16 cellular contexts compared by ENCODE assay signal in the genomic region with DNA sequence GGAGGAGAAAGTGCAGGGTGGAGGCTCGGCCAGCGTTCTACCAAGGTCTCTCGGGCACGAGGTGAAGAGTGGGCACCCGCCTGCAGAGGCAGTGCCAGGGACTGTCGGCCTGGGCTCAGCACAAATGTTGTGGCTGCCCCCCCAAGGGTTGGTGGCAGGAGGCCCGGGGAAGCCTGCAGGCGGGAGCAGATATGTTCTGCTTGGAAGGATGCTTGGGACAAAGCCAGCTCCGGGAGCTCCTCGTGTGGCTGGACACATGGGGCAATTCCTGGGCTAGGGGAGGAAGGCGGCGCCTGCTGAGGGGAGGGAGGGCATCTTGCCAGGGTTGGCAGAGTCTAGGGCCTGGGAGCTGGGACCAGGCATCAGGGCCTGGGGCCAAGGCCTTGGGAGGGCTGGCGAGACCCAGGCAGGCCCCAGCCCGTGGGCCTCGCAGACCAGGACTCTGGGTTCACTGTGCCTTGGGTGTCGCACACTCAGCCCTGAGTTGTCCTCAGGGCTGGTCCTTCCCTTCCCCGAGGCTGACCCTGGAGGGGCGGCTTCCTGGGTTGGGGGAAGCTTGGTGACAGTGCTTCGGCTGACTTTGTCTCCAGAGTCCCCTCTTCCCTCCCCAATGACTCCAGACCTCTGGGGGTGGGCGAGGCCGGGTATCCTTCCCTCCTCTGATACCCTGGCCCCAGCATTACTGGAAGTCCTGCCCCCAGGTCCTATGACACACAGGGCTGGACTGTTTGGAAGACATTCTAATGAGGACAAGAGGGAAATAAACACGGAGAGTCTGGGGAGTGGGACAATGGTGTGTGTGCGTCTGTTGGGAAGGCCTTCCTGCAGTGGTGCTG. TPM values are rescaled to one million over a fixed set of nuclear protein-coding genes. Genes with fewer than 3 reads are reported as not detected.
DNase-seq lines count a peak whose midpoint lies in the region; ATAC-seq and TF ChIP-seq lines count a peak whose summit lies in the region.
"Had no signal": no experiment of that assay in that cellular context is flagged by ENCODE, and none has a peak within 500 bp of the region (broad histone marks: within the 10 kb centered on the region; RNA-seq: fewer than 3 reads in every experiment).

No MANE protein-coding gene starts in this region.

- peak overlapping the region in 10 of 12 donors; percentile 17 to 84 (median 78) for H3K27ac ChIP-seq in heart left ventricle

- WGBS in heart left ventricle, 4 donors = 49 to 66% (median 59%) methylated on average over 15 to 23 of the region's 23 CpGs

- H3K36me3 ChIP-seq in BE2C = no peaks in the 10 kb centered on the region
- no peaks in the 10 kb centered on the region for H3K36me3 ChIP-seq in heart left ventricle

- H3K27me3 ChIP-seq in BE2C (no peaks in the 10 kb centered on the region), heart left ventricle (no peaks in the 10 kb centered on the region)

- DNase-seq in BE2C (peak; percentile 39), anterior cingulate cortex (lab: John Stamatoyannopoulos, UW) (peak in 55 of 58 donors; percentile 16 to 94 (median 76)), heart left ventricle (peak; percentile 80 to 93 (median 82)), pons (ENCODE audit: low spot score) (peak; percentile 57), NCI-H187 (lab: John Stamatoyannopoulos, UW) (no peak), NCI-H345 treated with DMSO at 0.1 percent for 48 hours (lab: John Stamatoyannopoulos, UW; ENCODE audit: unreplicated experiment) (no peak)
- DNase-seq in stimulated activated naive CD4-positive, alpha-beta T cell (lab: John Stamatoyannopoulos, UW) = no peak
- DNase-seq: activated CD4-positive, alpha-beta memory T cell treated with anti-CD3 and anti-CD28 coated beads for 36 hours; AML-193; effector CD4-positive, alpha-beta T cell; naive thymus-derived CD8-positive, alpha-beta T cell; NCI-H1417; stimulated activated CD4-positive, alpha-beta T cell treated with anti-CD3 and anti-CD28 coated beads, Interleukin-2, amount 100 ng/mL, for 24 hours; T-helper 2 cell had no signal

- ATAC-seq in heart left ventricle = peak; percentile 38 to 74 (median 60)
- ATAC-seq in HG02981 (IDR thresholded peaks at IDR 0.05; ENCODE audit: unreplicated experiment) = no peak
- ATAC-seq: activated naive CD4-positive, alpha-beta T cell treated with anti-CD3 and anti-CD28 coated beads, Interleukin-2, amount 50 U/mL, for 72 hours; naive thymus-derived CD8-positive, alpha-beta T cell had no signal

- no peaks in the 10 kb centered on the region for H3K4me1 ChIP-seq in BE2C
- peaks cover 3 to 44% (median 32%) of the 10 kb centered on the region in 12 donors for H3K4me1 ChIP-seq in heart left ventricle

- TF ChIP-seq POLR2A in heart left ventricle (IDR thresholded peaks at IDR 0.05) = no peak

- TF ChIP-seq CTCF in BE2C (IDR thresholded peaks at IDR 0.05; ENCODE audit: low read depth, low read length) = no peak
- no peak for TF ChIP-seq CTCF in heart left ventricle (IDR thresholded peaks at IDR 0.05)

- intact Hi-C loops in heart left ventricle (cut with DNase I) = no loop called here

- H3K9me3 ChIP-seq in BE2C (no peaks in the 10 kb centered on the region), heart left ventricle (no peaks in the 10 kb centered on the region)

- H3K4me3 ChIP-seq in BE2C (ENCODE audit: low read depth, low read length) = no peak overlapping the region
- no peak overlapping the region for H3K4me3 ChIP-seq in heart left ventricle

RNA-seq across cellular contexts. Expression of a gene that starts 30.2 kb away (rescaled TPM):
- polyA plus RNA-seq in BE2C (2012; ENCODE audit: insufficient read depth, insufficient read length, low read depth) = not detected
- 100 to 1,000 TPM in 2 of 9 donors, 10 to 100 TPM in 7; 31.3 to 118 (median 47.8) TPM for total RNA-seq in heart left ventricle
- 10 to 100 TPM; 16.5 to 42.7 TPM for polyA plus RNA-seq in heart left ventricle
- total RNA-seq: activated CD4-positive, alpha-beta memory T cell treated with anti-CD3 and anti-CD28 coated beads for 36 hours; activated naive CD4-positive, alpha-beta T cell treated with anti-CD3 and anti-CD28 coated beads, Interleukin-2, amount 50 U/mL, for 72 hours had no signal

RNA-seq across cellular contexts. Expression of a gene that starts 38.6 kb away (rescaled TPM):
- polyA plus RNA-seq in BE2C (2012; ENCODE audit: insufficient read depth, insufficient read length, low read depth) = 2.4 TPM
- 10 to 100 TPM; 20.8 to 49.4 (median 30.7) TPM for total RNA-seq in heart left ventricle
- polyA plus RNA-seq in heart left ventricle = 10 to 100 TPM; 27.2 to 33.7 TPM

Comparison
In these comparisons a context has a peak if more than half of its experiments do, and no peak if none do; other contexts are left out.
1. DNase-seq: peak in BE2C (single experiment), anterior cingulate cortex (55 of 58), heart left ventricle (5 of 5) and pons (single experiment); none in NCI-H187 (0 of 2), NCI-H345 treated with DMSO at 0.1 percent for 48 hours (single experiment) and stimulated activated naive CD4-positive, alpha-beta T cell (0 of 6).